In genomic region chr7:1434165-1434718, GRCh38 we compare ENCODE assay signal across 23 cellular contexts.
"Had no signal": no experiment of that assay in that cellular context is flagged by ENCODE, and none has a peak within 500 bp of the region (broad histone marks: within the 10 kb centered on the region; RNA-seq: fewer than 3 reads in every experiment).

No MANE protein-coding gene starts in this region.

- DNase-seq: hippocampal formation; immature natural killer cell; kidney; left colon; left lung; mesendoderm; naive B cell; natural killer cell; nephron progenitor cell; ovary; sigmoid colon; small intestine; spleen; stimulated activated CD4-positive, alpha-beta T cell treated with anti-CD3 and anti-CD28 coated beads, Interleukin-4, amount 100 ng/mL, for 4 hours; stimulated activated CD8-positive, alpha-beta memory T cell treated with anti-CD3 and anti-CD28 coated beads, Interleukin-4, amount 100 ng/mL, for 48 hours; stimulated activated naive CD4-positive, alpha-beta T cell treated with Interleukin-2 at 50 U/mL for 16 hours; stimulated activated naive CD8-positive, alpha-beta T cell treated with anti-CD3 and anti-CD28 coated beads, Interleukin-15, amount 100 ng/mL, for 72 hours had no signal

- H3K27me3 ChIP-seq: neural progenitor cell, ovary, vagina had no signal

- H3K9me3 ChIP-seq: left lung, ovary, sigmoid colon, spleen, tibial nerve, vagina had no signal

- ATAC-seq: left colon; left lung; natural killer cell; stimulated activated memory B cell treated with anti-CD40 and anti-IgM and Interleukin-4, amounts not matched to agents 10 μg/mL and 1 μg/mL and 100 μg/mL, for 72 hours; stimulated activated naive CD8-positive, alpha-beta T cell treated with anti-CD3 and anti-CD28 coated beads, Interleukin-15, amount 100 ng/mL, for 72 hours had no signal

- H3K4me1 ChIP-seq: neural progenitor cell had no signal

- H3K4me3 ChIP-seq: left lung, lung, neural progenitor cell, ovary, sigmoid colon, spleen, tibial nerve, vagina had no signal

- H3K27ac ChIP-seq: left lung, neural progenitor cell, ovary, sigmoid colon, spleen, tibial nerve, vagina had no signal

- H3K4me2 ChIP-seq: neural progenitor cell had no signal

- H3K9ac ChIP-seq: neural progenitor cell had no signal

- FAIRE-seq: islet of Langerhans, kidney, small intestine had no signal

- H3K36me3 ChIP-seq: neural progenitor cell, ovary had no signal

- H2AFZ ChIP-seq: neural progenitor cell had no signal
